In the genomic region with DNA sequence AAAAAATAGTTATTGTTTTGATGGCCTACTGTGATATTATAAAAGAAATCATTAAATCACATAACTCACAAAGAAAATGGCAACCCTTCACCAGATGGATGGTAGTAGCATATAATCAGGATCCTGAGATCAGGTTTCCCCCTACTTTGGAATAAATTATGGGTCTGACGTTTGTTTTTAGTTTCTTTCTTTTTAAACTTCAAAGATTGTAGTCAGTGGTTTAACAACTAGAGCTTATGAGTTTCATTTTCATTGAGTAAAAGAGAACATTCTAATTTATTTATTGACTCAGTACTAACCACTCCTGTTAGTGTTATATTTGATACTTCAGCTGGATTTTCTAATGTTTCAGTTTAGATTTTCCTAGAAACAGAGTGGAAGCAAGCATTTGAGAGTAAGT, we compare ENCODE assay signal across 19 cellular contexts.
A peak's percentile ranks its signal among the peaks of the same experiment; 100 is the strongest.
DNase-seq lines count a peak whose midpoint lies in the region; ATAC-seq and TF ChIP-seq lines count a peak whose summit lies in the region.
"Had no signal": no experiment of that assay in that cellular context is flagged by ENCODE, and none has a peak within 500 bp of the region (broad histone marks: within the 10 kb centered on the region; RNA-seq: fewer than 3 reads in every experiment).

No MANE protein-coding gene starts in this region.

- H3K9ac ChIP-seq in mesenchymal stem cell (ENCODE audit: low read length), result no peak overlapping the region
- H3K9ac ChIP-seq: BLaER1 treated with 17β-estradiol and CSF1 and Interleukin-3, amounts not matched to agents 10 nM and 100 nM had no signal

- WGBS in lower leg skin, 2 donors, result 30 to 38% methylated on average over 1 of the region's 1 CpG
- no CpG with 5 or more reads among the region's 1 CpG for WGBS in mesenchymal stem cell

- H3K4me1 Mint-ChIP-seq in stimulated activated naive CD8-positive, alpha-beta T cell treated with anti-CD3 and anti-CD28 coated beads, Interleukin-15, amount 100 ng/mL, for 72 hours, result peaks cover 17% of the 10 kb centered on the region
- H3K4me1 Mint-ChIP-seq in activated naive CD8-positive, alpha-beta T cell treated with anti-CD3 and anti-CD28 coated beads, Interleukin-2, amount 50 U/mL, for 24 hours, result peaks cover 2% of the 10 kb centered on the region

- H3K27ac ChIP-seq in Peyer's patch (no peak overlapping the region), mesenchymal stem cell (ENCODE audit: low read length, poor library complexity, severe bottlenecking) (no peak overlapping the region)
- H3K27ac ChIP-seq: A549 had no signal

- H2BK120ac ChIP-seq in mesenchymal stem cell (ENCODE audit: low read depth, low read length), result no peak overlapping the region

- H3K4ac ChIP-seq in mesenchymal stem cell (ENCODE audit: low read depth in 1 of 2, low read length in 2 of 2), result no peak overlapping the region

- H2BK12ac ChIP-seq in mesenchymal stem cell (ENCODE audit: low read length in 2 of 2), result no peak overlapping the region

- no peak overlapping the region for H4K8ac ChIP-seq in mesenchymal stem cell (ENCODE audit: low read length)

- no peak overlapping the region for H4K91ac ChIP-seq in mesenchymal stem cell (ENCODE audit: low read length)

- H3K4me3 ChIP-seq in Peyer's patch (no peak overlapping the region), lower leg skin (ENCODE audit: low read depth, poor library complexity, severe bottlenecking) (no peak overlapping the region), mesenchymal stem cell (ENCODE audit: insufficient read depth in 1 of 2, low read depth in 1 of 2, low read length in 2 of 2) (no peak overlapping the region)
- H3K4me3 ChIP-seq: A549; BLaER1 treated with 17β-estradiol and CSF1 and Interleukin-3, amounts not matched to agents 10 nM and 100 nM had no signal

- peak; percentile 90 for ATAC-seq in stimulated activated naive CD8-positive, alpha-beta T cell treated with anti-CD3 and anti-CD28 coated beads, Interleukin-15, amount 100 ng/mL, for 72 hours
- ATAC-seq in stimulated activated naive CD8-positive, alpha-beta T cell treated with anti-CD3 and anti-CD28 coated beads, Interleukin-15, Interleukin-2, amounts not matched to agents 100 U/mL and 50 U/mL, for 24 hours, result no peak
- ATAC-seq in activated naive CD8-positive, alpha-beta T cell treated with anti-CD3 and anti-CD28 coated beads, Interleukin-2, amount 50 U/mL, for 24 hours, result peak; percentile 57
- ATAC-seq: A549, Panc1 had no signal

- no peak overlapping the region for H3K23ac ChIP-seq in mesenchymal stem cell (ENCODE audit: low read length in 2 of 2)

- H3K36me3 Mint-ChIP-seq in activated naive CD8-positive, alpha-beta T cell treated with anti-CD3 and anti-CD28 coated beads, Interleukin-2, amount 50 U/mL, for 24 hours (ENCODE audit: low read depth), result no peaks in the 10 kb centered on the region

- H2AK5ac ChIP-seq in mesenchymal stem cell (ENCODE audit: low read length, severe bottlenecking), result no peak overlapping the region

- no peak overlapping the region for H3K4me2 ChIP-seq in mesenchymal stem cell (ENCODE audit: low read length, poor library complexity, severe bottlenecking)
- H3K4me2 ChIP-seq: A549 had no signal

- H3K27me3 Mint-ChIP-seq in stimulated activated naive CD8-positive, alpha-beta T cell treated with anti-CD3 and anti-CD28 coated beads, Interleukin-15, amount 100 ng/mL, for 72 hours, result peaks cover 18% of the 10 kb centered on the region
- peaks cover 6% of the 10 kb centered on the region for H3K27me3 Mint-ChIP-seq in activated naive CD8-positive, alpha-beta T cell treated with anti-CD3 and anti-CD28 coated beads, Interleukin-2, amount 50 U/mL, for 24 hours

- H3K27ac Mint-ChIP-seq in stimulated activated naive CD8-positive, alpha-beta T cell treated with anti-CD3 and anti-CD28 coated beads, Interleukin-15, amount 100 ng/mL, for 72 hours, result no peak overlapping the region
- H3K27ac Mint-ChIP-seq in activated naive CD8-positive, alpha-beta T cell treated with anti-CD3 and anti-CD28 coated beads, Interleukin-2, amount 50 U/mL, for 24 hours, result no peak overlapping the region
- H3K27ac Mint-ChIP-seq: CD4-positive, alpha-beta T cell had no signal

- no peak overlapping the region for H3K18ac ChIP-seq in mesenchymal stem cell (ENCODE audit: low read depth in 1 of 2, low read length in 2 of 2)

- H2BK15ac ChIP-seq in mesenchymal stem cell (ENCODE audit: low read depth, poor library complexity, severe bottlenecking), result no peak overlapping the region

- H3K36me3 ChIP-seq in Peyer's patch (no peaks in the 10 kb centered on the region), mesenchymal stem cell (ENCODE audit: control insufficient read depth in 1 of 2, insufficient read depth in 2 of 2, low read depth in 1 of 2, low read length in 2 of 2) (no peaks in the 10 kb centered on the region)
- H3K36me3 ChIP-seq: BLaER1 treated with 17β-estradiol and CSF1 and Interleukin-3, amounts not matched to agents 10 nM and 100 nM had no signal

- intact Hi-C loops in lower leg skin (cut with DNase I; ENCODE audit: low total_unique reads), result no loop called here

- DNase-seq in stimulated activated naive CD8-positive, alpha-beta T cell treated with anti-CD3 and anti-CD28 coated beads, Interleukin-15, amount 100 ng/mL, for 72 hours, result no peak
- DNase-seq in stimulated activated naive CD8-positive, alpha-beta T cell treated with anti-CD3 and anti-CD28 coated beads, Interleukin-15, Interleukin-2, amounts not matched to agents 100 U/mL and 50 U/mL, for 24 hours, result no peak
- DNase-seq in NCI-H2227 treated with DMSO at 0.1 percent for 48 hours (lab: John Stamatoyannopoulos, UW), result peak; percentile 82
- no peak for DNase-seq in activated naive CD8-positive, alpha-beta T cell treated with anti-CD3 and anti-CD28 coated beads, Interleukin-2, amount 50 U/mL, for 24 hours
- DNase-seq in Peyer's patch, result no peak
- DNase-seq in lower leg skin (ENCODE audit: low spot score in 2 of 2), result no peak
- DNase-seq in mesenchymal stem cell, result no peak
- DNase-seq: AML-193; CD4-positive, alpha-beta T cell; KBM-7; NCI-H2029; NCI-H2171 treated with DMSO at 0.1 percent for 48 hours; NCI-H446; NCI-H524 treated with DMSO at 0.1 percent for 48 hours; NCI-H82; SHP77 treated with DMSO at 0.1 percent for 48 hours had no signal

- H2AFZ ChIP-seq in mesenchymal stem cell (ENCODE audit: low read depth, low read length), result no peak overlapping the region

- peak overlapping the region; percentile 44 to 70 for H3K4me3 Mint-ChIP-seq in stimulated activated naive CD8-positive, alpha-beta T cell treated with anti-CD3 and anti-CD28 coated beads, Interleukin-15, amount 100 ng/mL, for 72 hours
- no peak overlapping the region for H3K4me3 Mint-ChIP-seq in activated naive CD8-positive, alpha-beta T cell treated with anti-CD3 and anti-CD28 coated beads, Interleukin-2, amount 50 U/mL, for 24 hours
- H3K4me3 Mint-ChIP-seq: CD4-positive, alpha-beta T cell had no signal

- H3K9me3 ChIP-seq in Peyer's patch (no peaks in the 10 kb centered on the region), mesenchymal stem cell (ENCODE audit: control insufficient read depth, low read length) (peaks cover 5% of the 10 kb centered on the region)

- no peak for TF ChIP-seq CTCF in Peyer's patch (IDR thresholded peaks at IDR 0.05)
- TF ChIP-seq CTCF in lower leg skin (IDR thresholded peaks at IDR 0.05), result no peak

- H3K27me3 ChIP-seq in Peyer's patch (no peaks in the 10 kb centered on the region), mesenchymal stem cell (ENCODE audit: control insufficient read depth in 1 of 2, insufficient read depth in 1 of 2, low read length in 2 of 2) (no peaks in the 10 kb centered on the region)
- H3K27me3 ChIP-seq: BLaER1 treated with 17β-estradiol and CSF1 and Interleukin-3, amounts not matched to agents 10 nM and 100 nM had no signal

- TF ChIP-seq POLR2A in Peyer's patch (IDR thresholded peaks at IDR 0.05), result no peak
- TF ChIP-seq POLR2A in lower leg skin (IDR thresholded peaks at IDR 0.05), result no peak

- no peak overlapping the region for H3K14ac ChIP-seq in mesenchymal stem cell (ENCODE audit: low read length in 2 of 2)

- H3K9me3 Mint-ChIP-seq in stimulated activated naive CD8-positive, alpha-beta T cell treated with anti-CD3 and anti-CD28 coated beads, Interleukin-15, amount 100 ng/mL, for 72 hours, result no peaks in the 10 kb centered on the region
- no peaks in the 10 kb centered on the region for H3K9me3 Mint-ChIP-seq in activated naive CD8-positive, alpha-beta T cell treated with anti-CD3 and anti-CD28 coated beads, Interleukin-2, amount 50 U/mL, for 24 hours

- no peak overlapping the region for H2BK5ac ChIP-seq in mesenchymal stem cell (ENCODE audit: low read depth, low read length, poor library complexity, severe bottlenecking)

- no peaks in the 10 kb centered on the region for H3K79me1 ChIP-seq in mesenchymal stem cell (replicated peaks; ENCODE audit: low read length, poor library complexity, severe bottlenecking)

- H3K4me1 ChIP-seq in Peyer's patch, result peaks cover 0 to 5% (median 0%) of the 10 kb centered on the region in 4 donors
- H3K4me1 ChIP-seq in mesenchymal stem cell (ENCODE audit: control insufficient read depth, insufficient read depth, low read depth, low read length), result no peaks in the 10 kb centered on the region
- H3K4me1 ChIP-seq: A549 had no signal
